Comparison of ENCODE assay signal across 8 cellular contexts in genomic region chr3:48556796-48557626, GRCh38. TPM values are rescaled to one million over a fixed set of nuclear protein-coding genes. Genes with fewer than 3 reads are reported as not detected.
DNase-seq lines count a peak whose midpoint lies in the region; ATAC-seq and TF ChIP-seq lines count a peak whose summit lies in the region.

PFKFB4 (minus strand) TSS chr3:48556803; CDS start chr3:48556777, 26 bp downstream.

- H3K27ac ChIP-seq in left lung: peak within 1 kb of the TSS; percentile 40 to 87

- no peaks in the 10 kb centered on the region for H3K27me3 ChIP-seq in left lung

- no peaks in the 10 kb centered on the region for H3K36me3 ChIP-seq in left lung

- H3K27ac Mint-ChIP-seq in dendritic cell treated with granulocyte-macrophage colony-stimulating factor and Interleukin-4, amounts not matched to agents 40 ng/mL and 50 ng/mL, for 4 days: peak within 1 kb of the TSS; percentile 98

- H3K4me1 ChIP-seq in left lung: peaks cover 10 to 89% of the 10 kb centered on the region in 2 donors

- peak; percentile 99 for DNase-seq in CD1c-positive myeloid dendritic cell (ENCODE audit: extremely low spot score)
- DNase-seq in NCI-H748 (lab: John Stamatoyannopoulos, UW; ENCODE audit: unreplicated experiment): peak; percentile 97
- peak; percentile 98 to 99 for DNase-seq in activated CD4-positive, alpha-beta T cell treated with anti-CD3 and anti-CD28 coated beads, Interleukin-2, amount 50 U/mL, for 4 hours
- DNase-seq in left lung: peak; percentile 100
- DNase-seq in stimulated activated CD4-positive, alpha-beta T cell treated with anti-CD3 and anti-CD28 coated beads, Interleukin-2, amount 100 ng/mL, for 4 hours (ENCODE audit: low read depth): peak; percentile 99

- peak; percentile 86 for ATAC-seq in GM19395 (IDR thresholded peaks at IDR 0.05; ENCODE audit: unreplicated experiment)
- peak; percentile 53 for ATAC-seq in HG03558 (IDR thresholded peaks at IDR 0.05; ENCODE audit: extremely low read depth, unreplicated experiment)
- ATAC-seq in left lung: peak; percentile 90

- peak in 1 of 2 donors; percentile 20 for TF ChIP-seq CTCF in left lung (IDR thresholded peaks at IDR 0.05)

- H3K4me3 Mint-ChIP-seq in dendritic cell treated with granulocyte-macrophage colony-stimulating factor and Interleukin-4, amounts not matched to agents 40 ng/mL and 50 ng/mL, for 4 days: peak within 1 kb of the TSS; percentile 85

- no peaks in the 10 kb centered on the region for H3K9me3 ChIP-seq in left lung

- H3K4me1 Mint-ChIP-seq in dendritic cell treated with granulocyte-macrophage colony-stimulating factor and Interleukin-4, amounts not matched to agents 40 ng/mL and 50 ng/mL, for 4 days (ENCODE audit: low read depth): peaks cover 93% of the 10 kb centered on the region

- peak within 1 kb of the TSS; percentile 51 to 60 for H3K4me3 ChIP-seq in left lung

- H3K27me3 Mint-ChIP-seq in dendritic cell treated with granulocyte-macrophage colony-stimulating factor and Interleukin-4, amounts not matched to agents 40 ng/mL and 50 ng/mL, for 4 days: no peaks in the 10 kb centered on the region

- no peaks in the 10 kb centered on the region for H3K9me3 Mint-ChIP-seq in dendritic cell treated with granulocyte-macrophage colony-stimulating factor and Interleukin-4, amounts not matched to agents 40 ng/mL and 50 ng/mL, for 4 days

- H3K36me3 Mint-ChIP-seq in dendritic cell treated with granulocyte-macrophage colony-stimulating factor and Interleukin-4, amounts not matched to agents 40 ng/mL and 50 ng/mL, for 4 days (ENCODE audit: low read depth): peaks cover 16% of the 10 kb centered on the region

- intact Hi-C loops in dendritic cell treated with granulocyte-macrophage colony-stimulating factor and Interleukin-4, amounts not matched to agents 40 ng/mL and 50 ng/mL, for 4 days (cut with micrococcal nuclease): loop anchor here (5.0 kb wide), 2 partner anchors 50 to 80 kb away; partner anchors contain the start of genes SLC26A6 and UQCRC1
- intact Hi-C loops in left lung (cut with DNase I): no loop called here

RNA-seq across cellular contexts. Expression of gene PFKFB4, which starts in this region (rescaled TPM):
- 10 to 100 TPM in 1 of 2 donors, 1 to 10 TPM in 1; 7.8 to 16.1 TPM for total RNA-seq in left lung

Comparison
In these comparisons a context has a peak if more than half of its experiments do, and no peak if none do; other contexts are left out.
1. Peak in every context shown above with its lines: DNase-seq, ATAC-seq, H3K4me3 ChIP-seq and H3K27ac ChIP-seq.